8 cellular contexts compared by ENCODE assay signal in genomic region chr18:12990977-12991838, GRCh38. TPM values are rescaled to one million over a fixed set of nuclear protein-coding genes. Genes with fewer than 3 reads are reported as not detected.
DNase-seq lines count a peak whose midpoint lies in the region; ATAC-seq and TF ChIP-seq lines count a peak whose summit lies in the region.

A gene with protein sequence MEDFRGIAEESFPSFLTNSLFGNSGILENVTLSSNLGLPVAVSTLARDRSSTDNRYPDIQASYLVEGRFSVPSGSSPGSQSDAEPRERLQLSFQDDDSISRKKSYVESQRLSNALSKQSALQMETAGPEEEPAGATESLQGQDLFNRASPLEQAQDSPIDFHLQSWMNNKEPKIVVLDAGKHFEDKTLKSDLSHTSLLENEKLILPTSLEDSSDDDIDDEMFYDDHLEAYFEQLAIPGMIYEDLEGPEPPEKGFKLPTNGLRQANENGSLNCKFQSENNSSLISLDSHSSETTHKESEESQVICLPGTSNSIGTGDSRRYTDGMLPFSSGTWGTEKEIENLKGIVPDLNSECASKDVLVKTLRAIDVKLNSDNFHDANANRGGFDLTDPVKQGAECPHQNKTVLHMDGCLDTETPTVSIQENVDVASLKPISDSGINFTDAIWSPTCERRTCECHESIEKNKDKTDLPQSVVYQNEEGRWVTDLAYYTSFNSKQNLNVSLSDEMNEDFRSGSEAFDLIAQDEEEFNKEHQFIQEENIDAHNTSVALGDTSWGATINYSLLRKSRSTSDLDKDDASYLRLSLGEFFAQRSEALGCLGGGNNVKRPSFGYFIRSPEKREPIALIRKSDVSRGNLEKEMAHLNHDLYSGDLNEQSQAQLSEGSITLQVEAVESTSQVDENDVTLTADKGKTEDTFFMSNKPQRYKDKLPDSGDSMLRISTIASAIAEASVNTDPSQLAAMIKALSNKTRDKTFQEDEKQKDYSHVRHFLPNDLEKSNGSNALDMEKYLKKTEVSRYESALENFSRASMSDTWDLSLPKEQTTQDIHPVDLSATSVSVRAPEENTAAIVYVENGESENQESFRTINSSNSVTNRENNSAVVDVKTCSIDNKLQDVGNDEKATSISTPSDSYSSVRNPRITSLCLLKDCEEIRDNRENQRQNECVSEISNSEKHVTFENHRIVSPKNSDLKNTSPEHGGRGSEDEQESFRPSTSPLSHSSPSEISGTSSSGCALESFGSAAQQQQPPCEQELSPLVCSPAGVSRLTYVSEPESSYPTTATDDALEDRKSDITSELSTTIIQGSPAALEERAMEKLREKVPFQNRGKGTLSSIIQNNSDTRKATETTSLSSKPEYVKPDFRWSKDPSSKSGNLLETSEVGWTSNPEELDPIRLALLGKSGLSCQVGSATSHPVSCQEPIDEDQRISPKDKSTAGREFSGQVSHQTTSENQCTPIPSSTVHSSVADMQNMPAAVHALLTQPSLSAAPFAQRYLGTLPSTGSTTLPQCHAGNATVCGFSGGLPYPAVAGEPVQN (N-terminal part only) (plus strand): TSS chr18:12991362. CDS start chr18:12999425, 8,063 bp downstream.

- H3K27me3 Mint-ChIP-seq in T-helper 17 cell: no peaks in the 10 kb centered on the region

- H3K27me3 ChIP-seq in left ventricle myocardium inferior (ENCODE audit: low read depth) (no peaks in the 10 kb centered on the region), prostate gland (replicated peaks; ENCODE audit: insufficient read depth) (no peaks in the 10 kb centered on the region)

- WGBS in prostate gland: under 1% methylated on average over 74 of the region's 74 CpGs
- WGBS in urinary bladder: under 1% methylated on average over 74 of the region's 74 CpGs

- H3K4me3 Mint-ChIP-seq in T-helper 17 cell: peak within 1 kb of the TSS; percentile 98

- peak within 1 kb of the TSS; percentile 83 for H3K27ac ChIP-seq in angular gyrus (ENCODE audit: low read depth, low read length)
- H3K27ac ChIP-seq in left ventricle myocardium inferior (replicated peaks): peak within 1 kb of the TSS; percentile 94
- H3K27ac ChIP-seq in prostate gland: peak within 1 kb of the TSS; percentile 85 to 86
- H3K27ac ChIP-seq in urinary bladder (ENCODE audit: low read depth): peak within 1 kb of the TSS; percentile 15

- no peak for TF ChIP-seq CTCF in left ventricle myocardium inferior (IDR thresholded peaks at IDR 0.05; ENCODE audit: borderline replicate concordance)
- TF ChIP-seq CTCF in prostate gland (IDR thresholded peaks at IDR 0.05): peak in 2 of 4 experiments; percentile 15 to 39

- H3K36me3 ChIP-seq in left ventricle myocardium inferior (no peaks in the 10 kb centered on the region), prostate gland (no peaks in the 10 kb centered on the region), urinary bladder (ENCODE audit: insufficient read depth) (no peaks in the 10 kb centered on the region)

- H3K27ac Mint-ChIP-seq in T-helper 17 cell: peak within 1 kb of the TSS; percentile 91

- peaks cover 14% of the 10 kb centered on the region for H3K4me1 Mint-ChIP-seq in T-helper 17 cell

- peak; percentile 91 for TF ChIP-seq POLR2A in GM15510 (IDR thresholded peaks at IDR 0.05; ENCODE audit: borderline replicate concordance, extremely low read depth, insufficient read length)
- peak; percentile 79 for TF ChIP-seq POLR2A in prostate gland (IDR thresholded peaks at IDR 0.05)

- peak within 1 kb of the TSS; percentile 91 for H3K4me3 ChIP-seq in left ventricle myocardium inferior
- peak within 1 kb of the TSS; percentile 87 to 89 for H3K4me3 ChIP-seq in prostate gland
- peak within 1 kb of the TSS; percentile 61 for H3K4me3 ChIP-seq in urinary bladder (ENCODE audit: low read depth, low read length)

- DNase-seq in NCI-H1694 treated with DMSO at 0.1 percent for 48 hours (lab: John Stamatoyannopoulos, UW) (peak; percentile 93), T-helper 17 cell (peak; percentile 93 to 97 (median 95)), left ventricle myocardium inferior (peak; percentile 97), prostate gland (ENCODE audit: low spot score) (peak; percentile 98)

- H3K36me3 Mint-ChIP-seq in T-helper 17 cell (ENCODE audit: low read depth): peaks cover 8% of the 10 kb centered on the region

- ATAC-seq in HG02885 (IDR thresholded peaks at IDR 0.05; ENCODE audit: poor library complexity, unreplicated experiment) (peak; percentile 89), T-helper 17 cell (peak; percentile 98)

- peaks cover 39% of the 10 kb centered on the region for H3K4me1 ChIP-seq in left ventricle myocardium inferior
- peaks cover 4% of the 10 kb centered on the region for H3K4me1 ChIP-seq in prostate gland (replicated peaks)
- no peaks in the 10 kb centered on the region for H3K4me1 ChIP-seq in urinary bladder (ENCODE audit: insufficient read depth)

- intact Hi-C loops in left ventricle myocardium inferior (cut with micrococcal nuclease): no loop called here
- intact Hi-C loops in prostate gland (cut with DNase I): loop anchor here (2.0 to 10.0 kb wide), 4 partner anchors 42 to 274 kb away; partner anchors contain the start of genes PTPN2 and SEH1L

- H3K9me3 ChIP-seq in T-helper 17 cell (ENCODE audit: control insufficient read depth, low read length, poor library complexity, severe bottlenecking) (no peaks in the 10 kb centered on the region), left ventricle myocardium inferior (replicated peaks) (no peaks in the 10 kb centered on the region), prostate gland (no peaks in the 10 kb centered on the region)

RNA-seq across cellular contexts. Expression of the gene that starts here (rescaled TPM):
- total RNA-seq in T-helper 17 cell (10 to 100 TPM; 30.4 to 32.6 TPM), left ventricle myocardium inferior (25.6 TPM), prostate gland (10 to 100 TPM; 17.2 to 37.3 TPM), urinary bladder (69.8 TPM)
- 12.8 TPM for polyA plus RNA-seq in urinary bladder

Comparison
In these comparisons a context has a peak if more than half of its experiments do, and no peak if none do; other contexts are left out.
1. Peak in every context shown above with its lines: DNase-seq, ATAC-seq, H3K4me3 ChIP-seq and H3K27ac ChIP-seq.
2. H3K27ac ChIP-seq: peak in every context shown above with its lines; median percentile 94 in left ventricle myocardium inferior; 86 in prostate gland; 83 in angular gyrus; 15 in urinary bladder.